Comparison of ENCODE assay signal across 8 cellular contexts in genomic region chr4:55398966-55399365, GRCh38. TPM values are rescaled to one million over a fixed set of nuclear protein-coding genes. Genes with fewer than 3 reads are reported as not detected.
A peak's percentile ranks its signal among the peaks of the same experiment; 100 is the strongest.
DNase-seq lines count a peak whose midpoint lies in the region; ATAC-seq and TF ChIP-seq lines count a peak whose summit lies in the region.

No MANE protein-coding gene starts in this region.

- in situ Hi-C loops in mammary epithelial cell (cut with MboI; ENCODE audit: low sequenced_read_pairs in 2 of 2): loop anchor here in 1 of 2 donors (5.0 kb wide), 1 partner anchor 42 kb away; no protein-coding TSS in a partner anchor

- intact Hi-C loops in mammary epithelial cell (cut with micrococcal nuclease): loop anchor here (1.0 to 5.0 kb wide), 2 partner anchors 53 to 427 kb away; partner anchors contain the start of gene SRD5A3

- H3K27ac ChIP-seq in BLaER1 treated with 17β-estradiol and CSF1 and Interleukin-3, amounts not matched to agents 10 nM and 100 nM: peak overlapping the region in 6 of 11 experiments; percentile 95 to 99 (median 98); a peak in 12 of 22 replicates
- H3K27ac ChIP-seq in Karpas-422 (ENCODE audit: low read length) (no peak overlapping the region), mammary epithelial cell (ENCODE audit: insufficient read depth, low read depth, low read length) (peak overlapping the region; percentile 89)

- H3K4me1 ChIP-seq in BLaER1 treated with 17β-estradiol and CSF1 and Interleukin-3, amounts not matched to agents 10 nM and 100 nM: peaks cover 23 to 48% (median 34%) of the 10 kb centered on the region in 10 experiments
- H3K4me1 ChIP-seq in Karpas-422 (ENCODE audit: low read length) (peaks cover 40% of the 10 kb centered on the region), mammary epithelial cell (ENCODE audit: insufficient read depth, low read length) (peaks cover 17% of the 10 kb centered on the region)

- H3K4me1 Mint-ChIP-seq in nephron: peaks cover 29% of the 10 kb centered on the region

- H3K27me3 Mint-ChIP-seq in nephron (ENCODE audit: low read depth): no peaks in the 10 kb centered on the region

- ATAC-seq in HG03378 (IDR thresholded peaks at IDR 0.05; ENCODE audit: unreplicated experiment) (no peak), HG02571 (IDR thresholded peaks at IDR 0.05; ENCODE audit: unreplicated experiment) (no peak), GM18868 (IDR thresholded peaks at IDR 0.05; ENCODE audit: unreplicated experiment) (no peak)

- DNase-seq in Karpas-422 (no peak), mammary epithelial cell (peak; percentile 13), NCI-H2196 treated with DMSO at 0.1 percent for 48 hours (lab: John Stamatoyannopoulos, UW; ENCODE audit: unreplicated experiment) (no peak)

- no peaks in the 10 kb centered on the region for H3K9me3 Mint-ChIP-seq in nephron

- no peak overlapping the region for H3K27ac Mint-ChIP-seq in nephron

- peaks cover 63 to 80% (median 74%) of the 10 kb centered on the region in 11 experiments for H4K20me1 ChIP-seq in BLaER1 treated with 17β-estradiol and CSF1 and Interleukin-3, amounts not matched to agents 10 nM and 100 nM
- H4K20me1 ChIP-seq in Karpas-422 (ENCODE audit: insufficient read depth, low read depth, low read length): peaks cover 36% of the 10 kb centered on the region
- H4K20me1 ChIP-seq in mammary epithelial cell (ENCODE audit: insufficient read depth, low read length): peaks cover 11% of the 10 kb centered on the region

- H3K4me3 ChIP-seq in BLaER1 treated with 17β-estradiol and CSF1 and Interleukin-3, amounts not matched to agents 10 nM and 100 nM: peak overlapping the region in 9 of 10 experiments; percentile 91 to 100 (median 94); a peak in 17 of 20 replicates
- peak overlapping the region; percentile 83 for H3K4me3 ChIP-seq in Karpas-422 (ENCODE audit: low read length)
- peak overlapping the region; percentile 74 to 96 (median 85) for H3K4me3 ChIP-seq in mammary epithelial cell (replicated peaks in 1 of 3; ENCODE audit: insufficient read depth in 1 of 3, low read depth in 2 of 3, low read length in 3 of 3)

- no peaks in the 10 kb centered on the region for H3K27me3 ChIP-seq in BLaER1 treated with 17β-estradiol and CSF1 and Interleukin-3, amounts not matched to agents 10 nM and 100 nM
- no peaks in the 10 kb centered on the region for H3K27me3 ChIP-seq in Karpas-422 (ENCODE audit: low read length)
- no peaks in the 10 kb centered on the region for H3K27me3 ChIP-seq in mammary epithelial cell (ENCODE audit: insufficient read depth, low read length)

- peak overlapping the region in 8 of 11 experiments; percentile 47 to 99 (median 97); a peak in 14 of 22 replicates for H3K9ac ChIP-seq in BLaER1 treated with 17β-estradiol and CSF1 and Interleukin-3, amounts not matched to agents 10 nM and 100 nM
- H3K9ac ChIP-seq in Karpas-422 (ENCODE audit: low read length) (no peak overlapping the region), mammary epithelial cell (ENCODE audit: insufficient read depth, low read length) (peak overlapping the region; percentile 9)

- no peak for TF ChIP-seq CTCF in mammary epithelial cell (conservative IDR thresholded peaks at IDR 0.05 in 1 of 2, IDR thresholded peaks at IDR 0.05 in 1 of 2; ENCODE audit: extremely low read depth in 1 of 2, insufficient read depth in 1 of 2, low read depth in 1 of 2, low read length in 2 of 2)
- TF ChIP-seq CTCF in nephron (IDR thresholded peaks at IDR 0.05; ENCODE audit: unreplicated experiment in 3 of 3): no peak

- H3K79me2 ChIP-seq in Karpas-422 (ENCODE audit: low read length) (peaks cover 78% of the 10 kb centered on the region), mammary epithelial cell (ENCODE audit: insufficient read depth, low read length) (peaks cover 73% of the 10 kb centered on the region)

- H3K36me3 ChIP-seq in BLaER1 treated with 17β-estradiol and CSF1 and Interleukin-3, amounts not matched to agents 10 nM and 100 nM: peaks cover 27 to 67% (median 56%) of the 10 kb centered on the region in 11 experiments
- H3K36me3 ChIP-seq in Karpas-422 (ENCODE audit: insufficient read depth, low read length): peaks cover 40% of the 10 kb centered on the region
- H3K36me3 ChIP-seq in mammary epithelial cell (ENCODE audit: insufficient read depth, low read length): peaks cover 8% of the 10 kb centered on the region

- dilution Hi-C loops in mammary epithelial cell (cut with HindIII; ENCODE audit: low sequenced_read_pairs): no loop called here

- WGBS in mammary epithelial cell (ENCODE audit: low coverage, missing lambda C conversion rate): 53% methylated on average over 3 of the region's 3 CpGs

- H3K36me3 Mint-ChIP-seq in nephron (ENCODE audit: low read depth): peaks cover 25% of the 10 kb centered on the region

- CTCF ChIA-PET in mammary epithelial cell (lab: Charles Lee; ENCODE audit: low non-redundant PET): no interaction called here

- H3K9me3 ChIP-seq in BLaER1 treated with 17β-estradiol and CSF1 and Interleukin-3, amounts not matched to agents 10 nM and 100 nM (replicated peaks in 1 of 11): no peaks in the 10 kb centered on the region
- no peaks in the 10 kb centered on the region for H3K9me3 ChIP-seq in Karpas-422 (ENCODE audit: low read length)
- no peaks in the 10 kb centered on the region for H3K9me3 ChIP-seq in mammary epithelial cell (replicated peaks; ENCODE audit: insufficient read depth, low read length)

- BruUV-seq in mammary epithelial cell (replicated peaks; lab: Mats Ljungman, UMichigan): no TSS peak

- H3K4me3 Mint-ChIP-seq in nephron: peak overlapping the region; percentile 80 to 99 (median 94)

- peak overlapping the region; percentile 92 to 99 (median 95) for H3K4me2 ChIP-seq in BLaER1 treated with 17β-estradiol and CSF1 and Interleukin-3, amounts not matched to agents 10 nM and 100 nM
- H3K4me2 ChIP-seq in Karpas-422 (ENCODE audit: low read depth, low read length, poor library complexity, severe bottlenecking): peak overlapping the region; percentile 94
- H3K4me2 ChIP-seq in mammary epithelial cell (ENCODE audit: insufficient read depth, low read depth, low read length): peak overlapping the region; percentile 89

- no peak overlapping the region for H2AFZ ChIP-seq in Karpas-422 (ENCODE audit: low read length)
- no peak overlapping the region for H2AFZ ChIP-seq in mammary epithelial cell (ENCODE audit: low read depth, low read length)

- no peaks in the 10 kb centered on the region for H3K9me2 ChIP-seq in Karpas-422 (replicated peaks; ENCODE audit: insufficient read depth, low read length)

RNA-seq across cellular contexts. Expression of gene TMEM165, which starts 3.2 kb away (rescaled TPM):
- total RNA-seq in Karpas-422 (2014; rRNA removed; shearing (Covaris generic); ENCODE audit: low replicate concordance): 118 and 165 TPM in 2 replicates
- total RNA-seq in mammary epithelial cell: 100 to 1,000 TPM; 101 to 121 TPM
- 57.2 TPM for polyA plus RNA-seq in mammary epithelial cell
- 178 TPM for polyA minus RNA-seq in mammary epithelial cell

RNA-seq across cellular contexts. Expression of gene SRD5A3, which starts 52.9 kb away (rescaled TPM):
- 15.6 and 25.7 TPM in 2 replicates for total RNA-seq in Karpas-422 (2014; rRNA removed; shearing (Covaris generic); ENCODE audit: low replicate concordance)
- 10 to 100 TPM; 12.1 to 12.5 TPM for total RNA-seq in mammary epithelial cell
- polyA plus RNA-seq in mammary epithelial cell: 8.3 TPM
- 22.0 TPM for polyA minus RNA-seq in mammary epithelial cell
